9 cellular contexts compared by ENCODE assay signal in genomic region chr14:30623412-30624131, GRCh38. TPM values are rescaled to one million over a fixed set of nuclear protein-coding genes. Genes with fewer than 3 reads are reported as not detected.
A peak's percentile ranks its signal among the peaks of the same experiment; 100 is the strongest.
DNase-seq lines count a peak whose midpoint lies in the region; ATAC-seq, FAIRE-seq and TF ChIP-seq lines count a peak whose summit lies in the region.
"Had no signal": no experiment of that assay in that cellular context is flagged by ENCODE, and none has a peak within 500 bp of the region (broad histone marks: within the 10 kb centered on the region; RNA-seq: fewer than 3 reads in every experiment).

No MANE protein-coding gene starts in this region.

- DNase-seq in cardiac muscle cell (ENCODE audit: low read depth in 1 of 2, low spot score in 1 of 2) = no peak
- no peak for DNase-seq in cardiac septum (ENCODE audit: low spot score)
- no peak for DNase-seq in ascending aorta (ENCODE audit: low spot score in 2 of 2)
- DNase-seq in right lobe of liver = no peak
- no peak for DNase-seq in type B pancreatic cell (ENCODE audit: extremely low spot score, unreplicated experiment)
- DNase-seq in GM12892 (ENCODE audit: insufficient read length) = no peak
- no peak for DNase-seq in GDM1 (lab: John Stamatoyannopoulos, UW)
- DNase-seq: NCI-H1417 treated with DMSO at 0.1 percent for 48 hours had no signal

- intact Hi-C loops in cardiac septum (cut with DNase I) (no loop called here), ascending aorta (cut with DNase I) (loop anchor here (2.0 to 10.0 kb wide), 2 partner anchors 65 to 429 kb away; partner anchors contain the start of gene G2E3), right lobe of liver (cut with DNase I) (no loop called here)

- no peak for ATAC-seq in right lobe of liver
- no peak for ATAC-seq in GM19455 (IDR thresholded peaks at IDR 0.05; ENCODE audit: unreplicated experiment)

- peak overlapping the region; percentile 98 for H3K4me3 Mint-ChIP-seq in type B pancreatic cell

- H3K27me3 ChIP-seq in cardiac muscle cell = no peaks in the 10 kb centered on the region
- no peaks in the 10 kb centered on the region for H3K27me3 ChIP-seq in ascending aorta
- H3K27me3 ChIP-seq in right lobe of liver = no peaks in the 10 kb centered on the region

- TF ChIP-seq POLR2A in right lobe of liver (IDR thresholded peaks at IDR 0.05) (no peak), GM12892 (IDR thresholded peaks at IDR 0.05; ENCODE audit: low read depth, low read length) (no peak)

- FAIRE-seq in GM12892 (lab: Jason Lieb, UNC) = no peak

- H3K4me1 ChIP-seq in cardiac muscle cell (ENCODE audit: low read depth) = peaks cover 7% of the 10 kb centered on the region
- H3K4me1 ChIP-seq in ascending aorta = peaks cover 0 to 6% of the 10 kb centered on the region in 2 donors
- peaks cover 0 to 13% (median 0%) of the 10 kb centered on the region in 4 donors for H3K4me1 ChIP-seq in right lobe of liver

- H3K9me3 Mint-ChIP-seq in type B pancreatic cell = no peaks in the 10 kb centered on the region

- H3K27me3 Mint-ChIP-seq in type B pancreatic cell = no peaks in the 10 kb centered on the region

- H3K9me3 ChIP-seq in cardiac muscle cell (ENCODE audit: low read depth) = no peaks in the 10 kb centered on the region
- no peaks in the 10 kb centered on the region for H3K9me3 ChIP-seq in ascending aorta
- no peaks in the 10 kb centered on the region for H3K9me3 ChIP-seq in right lobe of liver

- peaks cover 20% of the 10 kb centered on the region for H3K4me1 Mint-ChIP-seq in type B pancreatic cell (ENCODE audit: unreplicated experiment)

- H3K36me3 Mint-ChIP-seq in type B pancreatic cell = peaks cover 13% of the 10 kb centered on the region

- H3K27ac ChIP-seq in cardiac muscle cell (no peak overlapping the region), ascending aorta (no peak overlapping the region), right lobe of liver (no peak overlapping the region)

- peak overlapping the region; percentile 99 for H3K27ac Mint-ChIP-seq in type B pancreatic cell

- WGBS in right lobe of liver (ENCODE audit: insufficient coverage, low coverage, low lambda C conversion rate, missing lambda C conversion rate) = 57% methylated on average over 7 of the region's 7 CpGs

- H3K36me3 ChIP-seq in cardiac muscle cell (no peaks in the 10 kb centered on the region), ascending aorta (no peaks in the 10 kb centered on the region), right lobe of liver (peaks cover 0 to 2% (median 0%) of the 10 kb centered on the region in 4 donors)

- TF ChIP-seq CTCF in cardiac muscle cell (IDR thresholded peaks at IDR 0.05; ENCODE audit: low read depth, low read length) = no peak
- TF ChIP-seq CTCF in ascending aorta (IDR thresholded peaks at IDR 0.05) = no peak
- no peak for TF ChIP-seq CTCF in right lobe of liver (IDR thresholded peaks at IDR 0.05)
- no peak for TF ChIP-seq CTCF in type B pancreatic cell (conservative IDR thresholded peaks at IDR 0.05)

- H3K4me3 ChIP-seq in cardiac muscle cell (peak overlapping the region; percentile 72), ascending aorta (peak overlapping the region; percentile 82 to 88), right lobe of liver (peak overlapping the region; percentile 71 to 76 (median 72))

RNA-seq across cellular contexts. Expression of gene SCFD1, which starts 1.5 kb away (rescaled TPM):
- total RNA-seq in cardiac muscle cell (48.4 and 51.7 TPM in 2 replicates), cardiac septum (47.9 TPM), ascending aorta (41.0 TPM), right lobe of liver (10 to 100 TPM; 26.5 to 44.6 (median 34.8) TPM), type B pancreatic cell (ENCODE audit: low replicate concordance) (68.8 and 93.8 TPM in 2 replicates)
- polyA plus RNA-seq in cardiac muscle cell = 76.3 and 86.6 TPM in 2 replicates
- polyA plus RNA-seq in GM12892 (2012; ENCODE audit: missing spikeins) = 65.6 TPM
